ENCODE assay signal across 8 cellular contexts in the genomic region with DNA sequence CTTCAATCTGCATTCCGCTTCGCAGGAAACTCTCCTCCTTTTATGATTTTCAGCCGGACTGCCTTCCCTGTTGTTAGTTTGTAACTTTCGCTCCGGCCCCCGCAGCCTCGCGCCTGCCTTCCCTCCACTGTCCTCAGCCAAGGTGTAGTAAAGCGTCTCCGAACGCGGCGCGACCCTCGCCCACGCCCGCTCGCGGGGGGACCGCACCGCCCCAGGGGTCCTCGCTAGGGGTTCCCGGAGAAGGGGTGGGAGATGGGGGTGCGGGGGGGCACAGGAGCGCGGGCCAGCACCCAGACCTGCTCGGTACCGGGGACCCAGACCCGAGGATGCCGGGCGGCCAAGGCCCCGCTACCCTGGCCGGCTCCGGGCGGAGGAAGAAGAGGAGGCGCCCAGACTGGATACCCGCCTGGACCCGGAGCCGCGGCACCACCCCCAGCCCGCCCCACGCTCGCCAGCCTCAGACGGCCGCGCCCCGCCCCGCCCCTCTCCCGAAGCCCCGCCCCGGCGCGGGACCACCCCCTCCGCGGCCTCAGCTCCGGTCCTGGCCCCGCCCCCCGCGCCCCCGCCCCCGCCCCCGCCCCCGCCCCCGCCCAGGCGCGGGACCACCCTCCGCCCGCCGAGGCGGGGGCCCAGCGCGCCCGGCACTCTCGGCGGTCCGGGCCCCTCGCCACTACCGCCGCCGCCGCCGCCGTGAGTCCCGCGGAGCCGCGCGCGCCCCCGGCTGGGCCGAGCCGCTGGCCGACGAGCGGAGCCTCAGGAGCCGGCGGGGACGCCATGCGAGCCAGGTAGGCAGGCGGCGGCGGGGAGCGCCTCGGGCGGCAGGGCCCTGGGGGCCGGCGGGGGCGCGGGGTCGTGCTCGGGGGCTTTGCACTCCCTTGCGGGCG. TPM values are rescaled to one million over a fixed set of nuclear protein-coding genes. Genes with fewer than 3 reads are reported as not detected.
DNase-seq lines count a peak whose midpoint lies in the region; ATAC-seq and TF ChIP-seq lines count a peak whose summit lies in the region.

A gene with protein sequence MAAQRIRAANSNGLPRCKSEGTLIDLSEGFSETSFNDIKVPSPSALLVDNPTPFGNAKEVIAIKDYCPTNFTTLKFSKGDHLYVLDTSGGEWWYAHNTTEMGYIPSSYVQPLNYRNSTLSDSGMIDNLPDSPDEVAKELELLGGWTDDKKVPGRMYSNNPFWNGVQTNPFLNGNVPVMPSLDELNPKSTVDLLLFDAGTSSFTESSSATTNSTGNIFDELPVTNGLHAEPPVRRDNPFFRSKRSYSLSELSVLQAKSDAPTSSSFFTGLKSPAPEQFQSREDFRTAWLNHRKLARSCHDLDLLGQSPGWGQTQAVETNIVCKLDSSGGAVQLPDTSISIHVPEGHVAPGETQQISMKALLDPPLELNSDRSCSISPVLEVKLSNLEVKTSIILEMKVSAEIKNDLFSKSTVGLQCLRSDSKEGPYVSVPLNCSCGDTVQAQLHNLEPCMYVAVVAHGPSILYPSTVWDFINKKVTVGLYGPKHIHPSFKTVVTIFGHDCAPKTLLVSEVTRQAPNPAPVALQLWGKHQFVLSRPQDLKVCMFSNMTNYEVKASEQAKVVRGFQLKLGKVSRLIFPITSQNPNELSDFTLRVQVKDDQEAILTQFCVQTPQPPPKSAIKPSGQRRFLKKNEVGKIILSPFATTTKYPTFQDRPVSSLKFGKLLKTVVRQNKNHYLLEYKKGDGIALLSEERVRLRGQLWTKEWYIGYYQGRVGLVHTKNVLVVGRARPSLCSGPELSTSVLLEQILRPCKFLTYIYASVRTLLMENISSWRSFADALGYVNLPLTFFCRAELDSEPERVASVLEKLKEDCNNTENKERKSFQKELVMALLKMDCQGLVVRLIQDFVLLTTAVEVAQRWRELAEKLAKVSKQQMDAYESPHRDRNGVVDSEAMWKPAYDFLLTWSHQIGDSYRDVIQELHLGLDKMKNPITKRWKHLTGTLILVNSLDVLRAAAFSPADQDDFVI (plus strand): TSS at position 632 of the 884 bp plus-strand sequence. CDS start 82,986 bp downstream, outside the sequence.

- DNase-seq in AG09309 (ENCODE audit: low read depth), result no peak
- DNase-seq in HT-29 (ENCODE audit: low spot score), result peak; percentile 47
- peak; percentile 99 for DNase-seq in SK-N-SH
- peak; percentile 33 for DNase-seq in cerebellar cortex (ENCODE audit: low spot score)
- DNase-seq in immature natural killer cell, result peak in 2 of 3 donors; percentile 8 to 29

- H4K20me1 ChIP-seq in SK-N-SH (ENCODE audit: insufficient read depth), result peaks cover 40% of the 10 kb centered on the region

- H3K4me3 ChIP-seq in AG09309 (ENCODE audit: control insufficient read depth, low read depth, low read length) (peak within 1 kb of the TSS; percentile 85), SK-N-SH (ENCODE audit: low read depth in 2 of 2, low read length in 1 of 2) (peak within 1 kb of the TSS; percentile 86 to 97), skeletal muscle satellite cell (ENCODE audit: low read length) (peak within 1 kb of the TSS; percentile 71)

- peaks cover 33 to 38% of the 10 kb centered on the region in 2 experiments for H3K4me1 ChIP-seq in SK-N-SH (ENCODE audit: control insufficient read depth in 1 of 2, insufficient read depth in 2 of 2, low read depth in 1 of 2, low read length in 1 of 2)
- H3K4me1 ChIP-seq in skeletal muscle satellite cell (ENCODE audit: control insufficient read depth, insufficient read depth, low read length), result peaks cover 57% of the 10 kb centered on the region

- ATAC-seq in GM19395 (IDR thresholded peaks at IDR 0.05; ENCODE audit: unreplicated experiment) (no peak), HG02571 (IDR thresholded peaks at IDR 0.05; ENCODE audit: unreplicated experiment) (no peak)

- H3K9me2 ChIP-seq in SK-N-SH, result no peaks in the 10 kb centered on the region

- H3K36me3 ChIP-seq in SK-N-SH (replicated peaks in 1 of 2; ENCODE audit: control insufficient read depth in 1 of 2, insufficient read depth in 2 of 2, low read length in 1 of 2) (peaks cover 0 to 6% of the 10 kb centered on the region in 2 experiments), skeletal muscle satellite cell (ENCODE audit: insufficient read depth, low read length) (peaks cover 26% of the 10 kb centered on the region)

- peaks cover 14 to 26% (median 16%) of the 10 kb centered on the region in 3 donors for H3K27me3 Mint-ChIP-seq in immature natural killer cell (ENCODE audit: low read depth in 3 of 3)

- H3K4me2 ChIP-seq in SK-N-SH (peak within 1 kb of the TSS; percentile 99), skeletal muscle satellite cell (ENCODE audit: low read length) (peak within 1 kb of the TSS; percentile 89)

- POLR2A ChIA-PET in SK-N-SH (lab: Yijun Ruan, JAX), result no interaction called here

- no peak within 1 kb of the TSS for H3K27ac Mint-ChIP-seq in immature natural killer cell

- WGBS in SK-N-SH (ENCODE audit: low lambda C conversion rate), result 10% methylated on average over 20 of the region's 113 CpGs

- peaks cover 0 to 2% (median 0%) of the 10 kb centered on the region in 6 donors for H3K9me3 Mint-ChIP-seq in immature natural killer cell

- H3K9me3 ChIP-seq in SK-N-SH (no peaks in the 10 kb centered on the region), skeletal muscle satellite cell (replicated peaks; ENCODE audit: low read length) (no peaks in the 10 kb centered on the region)

- TF ChIP-seq CTCF in AG09309 (IDR thresholded peaks at IDR 0.05; ENCODE audit: control insufficient read depth, insufficient read depth, low read depth, low read length, missing control alignments), result no peak
- TF ChIP-seq CTCF in SK-N-SH (IDR thresholded peaks at IDR 0.05), result no peak

- H3K9ac ChIP-seq in SK-N-SH, result peak within 1 kb of the TSS; percentile 94
- H3K9ac ChIP-seq in skeletal muscle satellite cell (ENCODE audit: low read depth, low read length), result peak within 1 kb of the TSS; percentile 99

- TF ChIP-seq EP300 in SK-N-SH (IDR thresholded peaks at IDR 0.05; ENCODE audit: borderline replicate concordance in 1 of 2, low read depth in 1 of 2, low read length in 1 of 2), result no peak

- peak within 1 kb of the TSS; percentile 86 for H2AFZ ChIP-seq in SK-N-SH (ENCODE audit: low read depth)

- H3K27me3 ChIP-seq in SK-N-SH (ENCODE audit: insufficient read depth), result no peaks in the 10 kb centered on the region
- no peaks in the 10 kb centered on the region for H3K27me3 ChIP-seq in skeletal muscle satellite cell (ENCODE audit: control insufficient read depth, insufficient read depth, low read length)

- peaks cover 53% of the 10 kb centered on the region for H3K79me2 ChIP-seq in SK-N-SH (ENCODE audit: insufficient read depth)

- peak within 1 kb of the TSS; percentile 68 to 72 for H3K27ac ChIP-seq in SK-N-SH (ENCODE audit: low read depth in 2 of 2, low read length in 1 of 2)

- no peak for TF ChIP-seq RAD21 in SK-N-SH (IDR thresholded peaks at IDR 0.05; ENCODE audit: low read length)

- CTCF ChIA-PET in SK-N-SH (lab: Yijun Ruan, JAX), result interaction anchor here (1.4 kb wide), 1 partner anchor 156 kb away, joined by 3 read pairs; no protein-coding TSS in a partner anchor

- peak within 1 kb of the TSS; percentile 75 to 82 (median 80) for H3K4me3 Mint-ChIP-seq in immature natural killer cell

- peaks cover 12% of the 10 kb centered on the region for H3F3A ChIP-seq in SK-N-SH (replicated peaks; ENCODE audit: insufficient read depth)

- no peaks in the 10 kb centered on the region for H3K36me3 Mint-ChIP-seq in immature natural killer cell

- peaks cover 0 to 12% of the 10 kb centered on the region in 2 donors for H3K4me1 Mint-ChIP-seq in immature natural killer cell

TF ChIP-seq in SK-N-SH, 30 proteins besides CTCF, POLR2A, EP300 and RAD21:
- no peak for TF ChIP-seq RXRA (IDR thresholded peaks at IDR 0.05; ENCODE audit: borderline replicate concordance, low read depth)
- TF ChIP-seq REST (IDR thresholded peaks at IDR 0.05; ENCODE audit: low read depth, low read length), result no peak
- TF ChIP-seq FOXM1 (IDR thresholded peaks at IDR 0.05; ENCODE audit: low read depth), result no peak
- 0 out of 2 replicates have a peak, but pooled peaks have one; percentile 13 for TF ChIP-seq TAF1 (IDR thresholded peaks at IDR 0.05; ENCODE audit: borderline replicate concordance, low read depth, low read length)

RNA-seq across cellular contexts. Expression of the gene that starts here (rescaled TPM):
- total RNA-seq in HT-29 (2014; rRNA removed; shearing (Covaris generic)), result 42.9 and 44.5 TPM in 2 replicates
- polyA plus RNA-seq in SK-N-SH (2012; rRNA removed), result 27.7 and 32.9 TPM in 2 replicates
- 23.7 and 27.9 TPM in 2 replicates for polyA plus RNA-seq in SK-N-SH (2012; cell fraction: cytosol; rRNA removed)
- polyA plus RNA-seq in SK-N-SH (2012; cell fraction: nucleus; rRNA removed), result 28.8 and 35.9 TPM in 2 replicates
- polyA plus RNA-seq in immature natural killer cell, result 1 to 10 TPM in 2 of 3 donors, under 1 TPM in 1; 0.83 to 3.5 (median 2.3) TPM
- 28.9 and 35.2 TPM in 2 replicates for total RNA-seq in skeletal muscle satellite cell (2012; rRNA removed)
